ENCODE assay signal across 9 cellular contexts in the genomic region with DNA sequence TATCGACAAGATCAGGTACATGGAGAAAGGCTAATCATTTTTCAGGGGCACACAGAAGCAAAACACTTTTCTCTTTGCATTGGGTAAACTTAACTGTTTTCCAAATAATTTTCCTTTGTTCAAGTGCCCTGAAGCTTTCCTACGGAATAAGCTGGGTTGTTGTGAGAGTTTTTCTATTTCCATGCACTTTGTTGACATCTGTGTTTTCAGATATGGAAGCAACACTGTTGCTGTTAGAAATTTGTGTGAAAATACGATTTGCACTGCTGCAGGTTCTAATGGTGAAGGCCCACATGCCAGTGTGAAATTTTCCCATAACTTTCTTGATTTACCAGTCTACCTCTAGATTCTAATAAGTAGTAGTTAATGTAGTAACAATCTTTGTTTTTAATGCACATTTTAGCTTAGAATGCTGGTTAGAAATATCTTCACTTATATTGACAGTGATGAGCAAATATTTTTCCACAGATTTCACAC. TPM values are rescaled to one million over a fixed set of nuclear protein-coding genes. Genes with fewer than 3 reads are reported as not detected.
A peak's percentile ranks its signal among the peaks of the same experiment; 100 is the strongest.
DNase-seq lines count a peak whose midpoint lies in the region; ATAC-seq, FAIRE-seq and TF ChIP-seq lines count a peak whose summit lies in the region.
"Had no signal": no experiment of that assay in that cellular context is flagged by ENCODE, and none has a peak within 500 bp of the region (broad histone marks: within the 10 kb centered on the region; RNA-seq: fewer than 3 reads in every experiment).

No MANE protein-coding gene starts in this region.

- no peak for DNase-seq in activated CD4-positive, alpha-beta T cell treated with anti-CD3 and anti-CD28 coated beads, Interleukin-2, amount 10 ng/mL, durations not matched to agents 7 days and 5 days
- DNase-seq in activated CD4-positive, alpha-beta T cell treated with anti-CD3 and anti-CD28 coated beads for 48 hours: no peak
- DNase-seq in K562 (ENCODE audit: extremely low read depth in 1 of 4, low spot score in 3 of 4) (no peak), right lobe of liver (no peak), OCI-M2 (lab: John Stamatoyannopoulos, UW; ENCODE audit: unreplicated experiment) (no peak)
- DNase-seq in activated naive CD4-positive, alpha-beta T cell treated with anti-CD3 and anti-CD28 coated beads, Interleukin-2, amount 50 U/mL, for 72 hours (ENCODE audit: low spot score in 2 of 2): no peak

- no peak for TF ChIP-seq RAD21 in K562 (CRISPR knock-in tag; conservative IDR thresholded peaks at IDR 0.05 in 1 of 2, IDR thresholded peaks at IDR 0.05 in 1 of 2)

- peak overlapping the region; percentile 92 for H3K27ac Mint-ChIP-seq in activated CD4-positive, alpha-beta T cell treated with anti-CD3 and anti-CD28 coated beads, Interleukin-2, amount 10 ng/mL, durations not matched to agents 7 days and 5 days
- peak overlapping the region in 1 of 2 donors; percentile 85 for H3K27ac Mint-ChIP-seq in activated naive CD4-positive, alpha-beta T cell treated with anti-CD3 and anti-CD28 coated beads, Interleukin-2, amount 50 U/mL, for 72 hours

- no peaks in the 10 kb centered on the region for H3K27me3 Mint-ChIP-seq in activated CD4-positive, alpha-beta T cell treated with anti-CD3 and anti-CD28 coated beads, Interleukin-2, amount 10 ng/mL, durations not matched to agents 7 days and 5 days

- H3K36me3 ChIP-seq in K562 (ENCODE audit: control insufficient read depth, insufficient read depth, low read length) (peaks cover 15% of the 10 kb centered on the region), right lobe of liver (no peaks in the 10 kb centered on the region), thymus (ENCODE audit: control insufficient read depth, insufficient read depth) (no peaks in the 10 kb centered on the region)

- H3K27me3 ChIP-seq in K562 (ENCODE audit: control insufficient read depth in 2 of 2, insufficient read depth in 2 of 2, low read length in 2 of 2) (no peaks in the 10 kb centered on the region), right lobe of liver (no peaks in the 10 kb centered on the region), thymus (ENCODE audit: control insufficient read depth, insufficient read depth) (no peaks in the 10 kb centered on the region)

- POLR2A ChIA-PET in activated CD4-positive, alpha-beta T cell treated with anti-CD3 and anti-CD28 coated beads, Interleukin-2, amount 10 ng/mL, durations not matched to agents 7 days and 5 days (lab: Charles Lee): interaction anchor here (0.6 kb wide), 1 partner anchor 277 kb away, joined by 3 read pairs; no protein-coding TSS in a partner anchor
- POLR2A ChIA-PET in K562 (lab: Yijun Ruan, JAX): interaction anchor here (0.5 to 14.0 kb wide), 8 partner anchors 9 to 338 kb away, joined by 3 to 212 read pairs (median 3); partner anchors contain the start of gene NFYC

- ATAC-seq in K562: peak; percentile 1; the same call in 1 of the 3 replicates
- ATAC-seq in right lobe of liver: no peak
- ATAC-seq in GM19397 (IDR thresholded peaks at IDR 0.05; ENCODE audit: unreplicated experiment): no peak
- no peak for ATAC-seq in activated naive CD4-positive, alpha-beta T cell treated with anti-CD3 and anti-CD28 coated beads, Interleukin-2, amount 50 U/mL, for 72 hours

- H3K36me3 Mint-ChIP-seq in activated CD4-positive, alpha-beta T cell treated with anti-CD3 and anti-CD28 coated beads, Interleukin-2, amount 10 ng/mL, durations not matched to agents 7 days and 5 days (ENCODE audit: low read depth): peaks cover 24% of the 10 kb centered on the region
- peaks cover 5 to 23% of the 10 kb centered on the region in 2 donors for H3K36me3 Mint-ChIP-seq in activated naive CD4-positive, alpha-beta T cell treated with anti-CD3 and anti-CD28 coated beads, Interleukin-2, amount 50 U/mL, for 72 hours

- TF ChIP-seq CTCF in K562 (IDR thresholded peaks at IDR 0.05 in 2 of 3, conservative IDR thresholded peaks at IDR 0.05 in 1 of 3; ENCODE audit: insufficient read depth in 2 of 3, low read depth in 1 of 3, low read length in 3 of 3) (no peak), right lobe of liver (IDR thresholded peaks at IDR 0.05) (no peak)

- H3K4me1 ChIP-seq in K562 (replicated peaks in 1 of 2; ENCODE audit: control insufficient read depth in 2 of 2, insufficient read depth in 2 of 2, low read length in 2 of 2): peaks cover 0 to 35% of the 10 kb centered on the region in 2 experiments; a peak in 4 of 5 replicates
- H3K4me1 ChIP-seq in right lobe of liver: peaks cover 0 to 59% (median 16%) of the 10 kb centered on the region in 4 donors
- H3K4me1 ChIP-seq in thymus (ENCODE audit: control insufficient read depth, insufficient read depth, low read length): peaks cover 13% of the 10 kb centered on the region

- no peaks in the 10 kb centered on the region for H4K20me1 ChIP-seq in K562 (replicated peaks; ENCODE audit: control insufficient read depth, insufficient read depth, low read length)

- peaks cover 61% of the 10 kb centered on the region for H3K4me1 Mint-ChIP-seq in activated CD4-positive, alpha-beta T cell treated with anti-CD3 and anti-CD28 coated beads, Interleukin-2, amount 10 ng/mL, durations not matched to agents 7 days and 5 days

- peak overlapping the region; percentile 84 for H3K4me3 Mint-ChIP-seq in activated CD4-positive, alpha-beta T cell treated with anti-CD3 and anti-CD28 coated beads, Interleukin-2, amount 10 ng/mL, durations not matched to agents 7 days and 5 days

- CTCF ChIA-PET in activated CD4-positive, alpha-beta T cell treated with anti-CD3 and anti-CD28 coated beads, Interleukin-2, amount 10 ng/mL, durations not matched to agents 7 days and 5 days (lab: Charles Lee): interaction anchor here (0.6 to 2.4 kb wide), 7 partner anchors 9 to 243 kb away, joined by 3 to 7 read pairs (median 5); partner anchors contain the start of gene NFYC
- CTCF ChIA-PET in K562 (lab: Yijun Ruan, JAX; ENCODE audit: low intra/inter-chr PET ratio): no interaction called here

- no peak for TF ChIP-seq EP300 in K562 (IDR thresholded peaks at IDR 0.05; ENCODE audit: low read length)

- H3K9ac ChIP-seq in K562 (ENCODE audit: insufficient read depth in 1 of 2, low read depth in 2 of 2, low read length in 2 of 2): peak overlapping the region in 1 of 2 experiments; percentile 81; a peak in 2 of 4 replicates

- peak overlapping the region; percentile 87 for H3K4me2 ChIP-seq in K562 (ENCODE audit: insufficient read depth, low read length)

- H3K9me3 ChIP-seq in K562 (replicated peaks; ENCODE audit: control insufficient read depth, insufficient read depth, low read depth, low read length) (no peaks in the 10 kb centered on the region), right lobe of liver (no peaks in the 10 kb centered on the region), thymus (ENCODE audit: control insufficient read depth) (no peaks in the 10 kb centered on the region)

- peak overlapping the region; percentile 49 for H3K4me3 ChIP-seq in K562
- H3K4me3 ChIP-seq in right lobe of liver: peak overlapping the region; percentile 37 to 65 (median 53)
- peak overlapping the region; percentile 61 for H3K4me3 ChIP-seq in thymus (ENCODE audit: low read length)

- WGBS in K562 (ENCODE audit: insufficient coverage, low coverage, missing lambda C conversion rate): 1% methylated on average over 3 of the region's 3 CpGs
- WGBS in right lobe of liver (ENCODE audit: insufficient coverage, low coverage, low lambda C conversion rate, missing lambda C conversion rate): 2% methylated on average over 3 of the region's 3 CpGs
- WGBS in thymus: 36% methylated on average over 3 of the region's 3 CpGs

- no peaks in the 10 kb centered on the region for H3K9me3 Mint-ChIP-seq in activated CD4-positive, alpha-beta T cell treated with anti-CD3 and anti-CD28 coated beads, Interleukin-2, amount 10 ng/mL, durations not matched to agents 7 days and 5 days
- no peaks in the 10 kb centered on the region for H3K9me3 Mint-ChIP-seq in activated naive CD4-positive, alpha-beta T cell treated with anti-CD3 and anti-CD28 coated beads, Interleukin-2, amount 50 U/mL, for 72 hours

- no peak for TF ChIP-seq POLR2A in K562 (conservative IDR thresholded peaks at IDR 0.05)
- no peak for TF ChIP-seq POLR2A in right lobe of liver (IDR thresholded peaks at IDR 0.05)

- peak overlapping the region; percentile 94; the same call in 1 of the 2 replicates for H2AFZ ChIP-seq in K562 (ENCODE audit: low read depth, low read length)

- peak; percentile 46 for FAIRE-seq in K562 (lab: Jason Lieb, UNC)

- peaks cover 91% of the 10 kb centered on the region for H3K79me2 ChIP-seq in K562 (ENCODE audit: control insufficient read depth, insufficient read depth, low read length)

- in situ Hi-C loops in K562 (cut with MboI): no loop called here

- peak overlapping the region; percentile 90 for H3K27ac ChIP-seq in K562 (ENCODE audit: extremely low read depth, low read depth, low read length)
- H3K27ac ChIP-seq in right lobe of liver: peak overlapping the region in 2 of 3 donors; percentile 57 to 87
- no peak overlapping the region for H3K27ac ChIP-seq in thymus (ENCODE audit: low read depth)
- H3K27ac ChIP-seq: C4-2B had no signal

- intact Hi-C loops in K562 (cut with micrococcal nuclease) (no loop called here), right lobe of liver (cut with DNase I) (no loop called here)

- no peaks in the 10 kb centered on the region for H3K9me1 ChIP-seq in K562 (ENCODE audit: control insufficient read depth, insufficient read depth, low read length)

- no TSS peak for BruUV-seq in K562 (replicated peaks; lab: Mats Ljungman, UMichigan)

RNA-seq across cellular contexts. Expression of gene NFYC, which starts 18.3 kb away (rescaled TPM):
- total RNA-seq in activated CD4-positive, alpha-beta T cell treated with anti-CD3 and anti-CD28 coated beads, Interleukin-2, amount 10 ng/mL, durations not matched to agents 7 days and 5 days: 10 to 100 TPM; 85.7 to 99.2 TPM
- total RNA-seq in K562 (2011; cell fraction: chromatin; rRNA removed; ENCODE audit: low replicate concordance): 51.1 and 58.3 TPM in 2 replicates
- total RNA-seq in K562 (2011; cell fraction: nucleolus; rRNA removed): 43.8 and 43.9 TPM in 2 replicates
- total RNA-seq in K562 (2011; cell fraction: nucleoplasm; rRNA removed): 49.1 and 60.1 TPM in 2 replicates
- total RNA-seq in K562 (2014; rRNA removed) (41.1 and 44.2 TPM in 2 replicates), K562 (2014; rRNA removed; fragmentation: Illumina TruSeq; extraction: Trizol) (22.7 and 26.4 TPM in 2 replicates), K562 (2015; rRNA removed; fragmentation: Illumina TruSeq; extraction: Trizol) (31.2 and 31.4 TPM in 2 replicates), K562 (2021) (53.9 and 59.8 TPM in 2 replicates), right lobe of liver (10 to 100 TPM; 21.9 to 36.1 (median 28.1) TPM)
- polyA plus RNA-seq in K562 (2011; rRNA removed) (47.2 and 65.6 TPM in 2 replicates), K562 (2014; fragmentation: Illumina TruSeq; extraction: Trizol) (56.2 and 65.1 TPM in 2 replicates), K562 (2014; fragmentation: Nextera tagmentation; extraction: Ambion mirVana) (1 to 10 TPM; 4.8 to 7.2 TPM), K562 (2014; rRNA removed) (51.3 and 57.7 TPM in 2 replicates), thymus (39.1 TPM)
- polyA plus RNA-seq in K562 (2011; cell fraction: cytosol; rRNA removed): 78.9 and 120 TPM in 2 replicates
- polyA plus RNA-seq in K562 (2011; cell fraction: nucleus; rRNA removed): 72.3 and 83.1 TPM in 2 replicates
- polyA plus RNA-seq in K562 (2012): 52.9 and 79.3 TPM in 2 replicates
- 45.7 and 65.0 TPM in 2 replicates for polyA minus RNA-seq in K562 (2011; rRNA and poly(A)+ RNA removed)
- 38.9 and 49.7 TPM in 2 replicates for polyA minus RNA-seq in K562 (2011; cell fraction: cytosol; rRNA and poly(A)+ RNA removed)
- 34.9 and 50.8 TPM in 2 replicates for polyA minus RNA-seq in K562 (2011; cell fraction: nucleus; rRNA and poly(A)+ RNA removed)
- 10 to 100 TPM; 58.9 to 62.5 TPM for total RNA-seq in activated naive CD4-positive, alpha-beta T cell treated with anti-CD3 and anti-CD28 coated beads, Interleukin-2, amount 50 U/mL, for 72 hours

RNA-seq across cellular contexts. Expression of gene RIMS3, which starts 44.4 kb away (rescaled TPM):
- 1 to 10 TPM; 4.0 to 5.4 TPM for total RNA-seq in activated CD4-positive, alpha-beta T cell treated with anti-CD3 and anti-CD28 coated beads, Interleukin-2, amount 10 ng/mL, durations not matched to agents 7 days and 5 days
- total RNA-seq in K562 (2011; cell fraction: chromatin; rRNA removed; ENCODE audit: low replicate concordance): 0.76 and 1.4 TPM in 2 replicates
- total RNA-seq in K562 (2011; cell fraction: nucleolus; rRNA removed): 0.66 and 0.67 TPM in 2 replicates
- 0.73 and 0.76 TPM in 2 replicates for total RNA-seq in K562 (2011; cell fraction: nucleoplasm; rRNA removed)
- 0.59 and 0.82 TPM in 2 replicates for total RNA-seq in K562 (2014; rRNA removed)
- 0.69 and 0.77 TPM in 2 replicates for total RNA-seq in K562 (2014; rRNA removed; fragmentation: Illumina TruSeq; extraction: Trizol)
- total RNA-seq in K562 (2015; rRNA removed; fragmentation: Illumina TruSeq; extraction: Trizol): 0.38 and 0.47 TPM in 2 replicates
- total RNA-seq in K562 (2021): 1.2 and 1.3 TPM in 2 replicates
- 0.78 and 1.2 TPM in 2 replicates for polyA plus RNA-seq in K562 (2011; rRNA removed)
- 0.97 and 1.3 TPM in 2 replicates for polyA plus RNA-seq in K562 (2011; cell fraction: cytosol; rRNA removed)
- polyA plus RNA-seq in K562 (2011; cell fraction: nucleus; rRNA removed): 1.9 and 2.7 TPM in 2 replicates
- 0.66 and 1.9 TPM in 2 replicates for polyA plus RNA-seq in K562 (2012)
- polyA plus RNA-seq in K562 (2014; fragmentation: Illumina TruSeq; extraction: Trizol): 0.71 and 0.75 TPM in 2 replicates
- under 1 TPM; 0.06 to 0.15 TPM for polyA plus RNA-seq in K562 (2014; fragmentation: Nextera tagmentation; extraction: Ambion mirVana)
- 0.43 and 0.45 TPM in 2 replicates for polyA plus RNA-seq in K562 (2014; rRNA removed)
- 1.2 and 1.3 TPM in 2 replicates for polyA minus RNA-seq in K562 (2011; rRNA and poly(A)+ RNA removed)
- 0.73 and 1.1 TPM in 2 replicates for polyA minus RNA-seq in K562 (2011; cell fraction: cytosol; rRNA and poly(A)+ RNA removed)
- polyA minus RNA-seq in K562 (2011; cell fraction: nucleus; rRNA and poly(A)+ RNA removed): 0.40 and 0.56 TPM in 2 replicates
- total RNA-seq in right lobe of liver: 1 to 10 TPM in 2 of 6 experiments, under 1 TPM in 4; 0.35 to 1.4 (median 0.45) TPM
- polyA plus RNA-seq in thymus: 2.1 TPM
- 1 to 10 TPM; 6.9 to 8.3 TPM for total RNA-seq in activated naive CD4-positive, alpha-beta T cell treated with anti-CD3 and anti-CD28 coated beads, Interleukin-2, amount 50 U/mL, for 72 hours
